17 cellular contexts compared by ENCODE assay signal in genomic region chr20:17796096-17796563, GRCh38.
DNase-seq lines count a peak whose midpoint lies in the region; ATAC-seq, FAIRE-seq and TF ChIP-seq lines count a peak whose summit lies in the region.
"Had no signal": no experiment of that assay in that cellular context is flagged by ENCODE, and none has a peak within 500 bp of the region (broad histone marks: within the 10 kb centered on the region; RNA-seq: fewer than 3 reads in every experiment).

No MANE protein-coding gene starts in this region.

- H3K9me3 Mint-ChIP-seq in GM23338 = peaks cover 15% of the 10 kb centered on the region; the same call in 2 of the 3 replicates
- H3K9me3 Mint-ChIP-seq: CD8-positive, alpha-beta T cell; dendritic cell treated with granulocyte-macrophage colony-stimulating factor and Interleukin-4, amounts not matched to agents 40 ng/mL and 50 ng/mL, for 4 days had no signal

- H3K4me3 ChIP-seq in HepG2 (replicated peaks in 1 of 3; ENCODE audit: insufficient read depth in 1 of 3, low read depth in 2 of 3, low read length in 3 of 3) = no peak overlapping the region
- no peak overlapping the region for H3K4me3 ChIP-seq in GM23338
- H3K4me3 ChIP-seq: neural progenitor cell, SJSA1 had no signal

- H3K27ac ChIP-seq in HepG2 (ENCODE audit: extremely low read length, insufficient read depth, low read length) = no peak overlapping the region
- H3K27ac ChIP-seq in GM23338 (ENCODE audit: low read depth) = no peak overlapping the region
- H3K27ac ChIP-seq: neural progenitor cell had no signal

- H3K27ac Mint-ChIP-seq in GM23338 = no peak overlapping the region
- H3K27ac Mint-ChIP-seq: CD8-positive, alpha-beta T cell; dendritic cell treated with granulocyte-macrophage colony-stimulating factor and Interleukin-4, amounts not matched to agents 40 ng/mL and 50 ng/mL, for 4 days had no signal

- in situ Hi-C loops in HepG2 (cut with HindIII; ENCODE audit: extremely low pct_ligation_motif_present, low pct_unique_long_range_greater_than_20kb) = no loop called here

- no peaks in the 10 kb centered on the region for H3F3A ChIP-seq in GM23338 (replicated peaks; ENCODE audit: low read depth)

- TF ChIP-seq EP300 in HepG2 (IDR thresholded peaks at IDR 0.05; ENCODE audit: low read depth in 2 of 2, low read length in 2 of 2) = peak; percentile 76 to 84; a peak in 3 of 4 replicates
- TF ChIP-seq EP300 in HepG2 (CRISPR knock-in tag; IDR thresholded peaks at IDR 0.05; ENCODE audit: borderline replicate concordance) = no peak

- TF ChIP-seq POLR2A in HepG2 (IDR thresholded peaks at IDR 0.05; ENCODE audit: insufficient read depth in 1 of 2, low read depth in 2 of 2, low read length in 2 of 2) = no peak

- intact Hi-C loops in HepG2 (cut with micrococcal nuclease; ENCODE audit: unreplicated experiment) = no loop called here

- H3K4me1 ChIP-seq in HepG2 (ENCODE audit: insufficient read depth, low read length) (peaks cover 32% of the 10 kb centered on the region), GM23338 (ENCODE audit: insufficient read depth) (no peaks in the 10 kb centered on the region)
- H3K4me1 ChIP-seq: neural progenitor cell had no signal

- POLR2A ChIA-PET in HepG2 (lab: Yijun Ruan, JAX) = interaction anchor here (0.8 to 2.2 kb wide), 17 partner anchors 10 to 116 kb away, joined by 3 to 11 read pairs (median 5); partner anchors contain the start of gene RRBP1

- H3K9ac ChIP-seq in HepG2 (ENCODE audit: insufficient read depth, low read depth, low read length) = no peak overlapping the region
- H3K9ac ChIP-seq: neural progenitor cell had no signal

- FAIRE-seq in HepG2 (lab: Jason Lieb, UNC) = peak; percentile 77

- H3K36me3 Mint-ChIP-seq in GM23338 (ENCODE audit: low read depth) = no peaks in the 10 kb centered on the region
- H3K36me3 Mint-ChIP-seq: CD8-positive, alpha-beta T cell; neural progenitor cell had no signal

- ATAC-seq in HepG2 (peak; percentile 86), GM23338 (no peak), HG02973 (IDR thresholded peaks at IDR 0.05; ENCODE audit: unreplicated experiment) (no peak)
- ATAC-seq: CD8-positive, alpha-beta T cell had no signal

- CTCF ChIA-PET in HepG2 (lab: Yijun Ruan, JAX; ENCODE audit: low intra/inter-chr PET ratio, low total read pairs) = no interaction called here

- H3K27me3 Mint-ChIP-seq in GM23338 (ENCODE audit: insufficient read depth, low read depth, poor library complexity) = peaks cover 13% of the 10 kb centered on the region

- peak; percentile 77 for DNase-seq in HuH-7 (ENCODE audit: low spot score)
- DNase-seq in dedifferentiated amniotic fluid mesenchymal stem cell (ENCODE audit: extremely low spot score) = peak; percentile 75
- DNase-seq in HepG2 (ENCODE audit: low spot score) = peak; percentile 82
- peak; percentile 69 for DNase-seq in stromal cell of bone marrow (ENCODE audit: low read depth)
- DNase-seq in NCI-H2196 (lab: John Stamatoyannopoulos, UW; ENCODE audit: unreplicated experiment) = no peak
- no peak for DNase-seq in GM23338 (ENCODE audit: low spot score)
- no peak for DNase-seq in cerebellar cortex (ENCODE audit: low spot score)
- DNase-seq: activated CD4-positive, alpha-beta T cell treated with anti-CD3 and anti-CD28 coated beads for 48 hours; activated gamma-delta T cell treated with Interleukin-2 at 50 U/mL for 16 hours; CD8-positive, alpha-beta T cell; Karpas-422; NCI-H446; stimulated activated CD4-positive, alpha-beta T cell treated with anti-CD3 and anti-CD28 coated beads, Interleukin-4, amount 100 ng/mL, for 24 hours had no signal

- 6% methylated on average over 2 of the region's 2 CpGs for WGBS in HepG2 (ENCODE audit: low lambda C conversion rate)

- peaks cover 2% of the 10 kb centered on the region; the same call in 1 of the 3 replicates for H3K4me1 Mint-ChIP-seq in GM23338
- H3K4me1 Mint-ChIP-seq: neural progenitor cell had no signal

- peak overlapping the region; percentile 25; the same call in 1 of the 2 replicates for H3K4me2 ChIP-seq in HepG2 (ENCODE audit: low read depth, low read length)
- no peak overlapping the region for H3K4me2 ChIP-seq in GM23338
- H3K4me2 ChIP-seq: neural progenitor cell had no signal

- no peaks in the 10 kb centered on the region for H3K79me2 ChIP-seq in HepG2 (ENCODE audit: insufficient read depth, low read length)
- H3K79me2 ChIP-seq in GM23338 (replicated peaks; ENCODE audit: insufficient read depth) = no peaks in the 10 kb centered on the region

- no peak overlapping the region for H2AFZ ChIP-seq in HepG2 (ENCODE audit: low read length)
- no peak overlapping the region for H2AFZ ChIP-seq in GM23338
- H2AFZ ChIP-seq: neural progenitor cell had no signal

- BruUV-seq in HepG2 (replicated peaks; lab: Mats Ljungman, UMichigan) = no TSS peak

- H3K9me2 ChIP-seq in GM23338 (ENCODE audit: insufficient read depth) = no peaks in the 10 kb centered on the region

- TF ChIP-seq CTCF in HepG2 (CRISPR knock-in tag; IDR thresholded peaks at IDR 0.05) = no peak
- no peak for TF ChIP-seq CTCF in GM23338 (conservative IDR thresholded peaks at IDR 0.05; ENCODE audit: low read depth in 2 of 2)

- no peak for TF ChIP-seq RAD21 in HepG2 (CRISPR knock-in tag; IDR thresholded peaks at IDR 0.05)

- H3K9me3 ChIP-seq in HepG2 (ENCODE audit: low read length) = peaks cover 16% of the 10 kb centered on the region
- H3K9me3 ChIP-seq: SJSA1 had no signal

- H4K20me1 ChIP-seq in HepG2 (ENCODE audit: insufficient read depth, low read length) (no peaks in the 10 kb centered on the region), GM23338 (replicated peaks; ENCODE audit: insufficient read depth) (no peaks in the 10 kb centered on the region)

- H3K36me3 ChIP-seq in HepG2 (replicated peaks in 1 of 2; ENCODE audit: control insufficient read depth in 1 of 2, insufficient read depth in 2 of 2, low read length in 2 of 2) (no peaks in the 10 kb centered on the region), GM23338 (ENCODE audit: insufficient read depth) (no peaks in the 10 kb centered on the region)
- H3K36me3 ChIP-seq: neural progenitor cell, SJSA1 had no signal

- no peak overlapping the region for H3K4me3 Mint-ChIP-seq in GM23338
- H3K4me3 Mint-ChIP-seq: CD8-positive, alpha-beta T cell; dendritic cell treated with granulocyte-macrophage colony-stimulating factor and Interleukin-4, amounts not matched to agents 40 ng/mL and 50 ng/mL, for 4 days; neural progenitor cell had no signal

- H3K27me3 ChIP-seq in HepG2 (ENCODE audit: control insufficient read depth in 1 of 2, insufficient read depth in 2 of 2, low read length in 2 of 2) = peaks cover 3 to 42% of the 10 kb centered on the region in 2 experiments; a peak in 4 of 5 replicates
- H3K27me3 ChIP-seq in GM23338 (ENCODE audit: insufficient read depth) = no peaks in the 10 kb centered on the region
- H3K27me3 ChIP-seq: neural progenitor cell, SJSA1 had no signal

TF ChIP-seq in HepG2, 621 proteins besides CTCF, POLR2A, EP300 and RAD21 (continues in another document):
- TF ChIP-seq SKIL (CRISPR knock-in tag; IDR thresholded peaks at IDR 0.05; ENCODE audit: borderline replicate concordance) (no peak), EHMT2 (IDR thresholded peaks at IDR 0.05; ENCODE audit: borderline replicate concordance, low read depth, low read length) (no peak), ZNF747 (CRISPR knock-in tag; IDR thresholded peaks at IDR 0.05; ENCODE audit: borderline replicate concordance) (no peak)

Comparison
In these comparisons a context has a peak if more than half of its experiments do, and no peak if none do; other contexts are left out.
1. DNase-seq: peak in HuH-7 (single experiment), dedifferentiated amniotic fluid mesenchymal stem cell (single experiment), HepG2 (single experiment) and stromal cell of bone marrow (single experiment); none in NCI-H2196 (single experiment), GM23338 (single experiment) and cerebellar cortex (single experiment).